8 cellular contexts compared by ENCODE assay signal in the genomic region with DNA sequence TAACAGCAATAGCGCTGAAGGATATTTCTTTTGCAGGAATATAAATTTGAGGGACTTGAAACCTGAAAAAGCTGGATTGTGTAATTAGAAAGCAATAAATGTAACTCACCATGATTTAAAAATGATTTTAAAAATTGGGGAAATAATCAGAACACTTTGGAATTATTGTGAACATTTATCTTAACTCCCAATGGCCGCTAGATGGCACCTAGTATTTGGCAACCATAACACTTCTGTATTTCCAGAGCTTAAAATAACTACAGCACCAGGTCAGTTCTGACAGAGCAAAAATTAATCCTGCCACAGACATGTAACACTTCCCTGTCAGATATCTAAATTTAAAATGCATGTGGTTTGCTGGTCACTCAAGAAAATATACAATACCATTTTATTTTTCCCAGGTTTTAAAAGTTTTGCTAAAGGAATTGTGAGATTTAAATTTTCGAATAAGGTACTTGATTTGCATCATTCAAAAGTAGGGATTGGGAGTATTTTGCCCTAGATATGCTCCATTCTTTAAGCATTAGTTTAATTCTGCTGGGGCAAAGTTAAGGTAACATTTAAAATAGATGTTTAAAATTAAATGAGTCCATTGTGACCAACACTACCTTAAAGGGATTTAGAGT.
A peak's percentile ranks its signal among the peaks of the same experiment; 100 is the strongest.
DNase-seq lines count a peak whose midpoint lies in the region; ATAC-seq, FAIRE-seq and TF ChIP-seq lines count a peak whose summit lies in the region.

No MANE protein-coding gene starts in this region.

- no peak overlapping the region for H3K4me2 ChIP-seq in keratinocyte (ENCODE audit: control insufficient read depth, extremely low read depth, insufficient read depth, low read depth, low read length)

- H3K27ac ChIP-seq in keratinocyte (ENCODE audit: control insufficient read depth, insufficient read depth, low read length), result no peak overlapping the region

- H3K27me3 ChIP-seq in BE2C (no peaks in the 10 kb centered on the region), keratinocyte (ENCODE audit: control insufficient read depth, extremely low read depth, insufficient read depth, low read length) (no peaks in the 10 kb centered on the region)

- peak; percentile 78 for ATAC-seq in GM19023 (IDR thresholded peaks at IDR 0.05; ENCODE audit: unreplicated experiment)
- peak; percentile 76 for ATAC-seq in HG03064 (IDR thresholded peaks at IDR 0.05; ENCODE audit: low read depth, unreplicated experiment)

- no peaks in the 10 kb centered on the region for H3K36me3 ChIP-seq in BE2C
- H3K36me3 ChIP-seq in keratinocyte (ENCODE audit: control insufficient read depth in 2 of 2, extremely low read depth in 1 of 2, insufficient read depth in 2 of 2, low read length in 2 of 2), result no peaks in the 10 kb centered on the region

- H3K4me3 ChIP-seq in BE2C (ENCODE audit: low read depth, low read length) (no peak overlapping the region), keratinocyte (ENCODE audit: control insufficient read depth in 2 of 3, extremely low read depth in 1 of 3, insufficient read depth in 2 of 3, low read depth in 1 of 3, low read length in 3 of 3) (no peak overlapping the region)

- no peaks in the 10 kb centered on the region for H3K79me2 ChIP-seq in keratinocyte (ENCODE audit: control insufficient read depth, insufficient read depth, low read length)

- no peaks in the 10 kb centered on the region for H3K9me1 ChIP-seq in keratinocyte (ENCODE audit: control insufficient read depth, extremely low read depth, insufficient read depth, low read length)

- TF ChIP-seq CTCF in BE2C (IDR thresholded peaks at IDR 0.05; ENCODE audit: low read depth, low read length) (peak; percentile 70), keratinocyte (optimal IDR thresholded peaks at IDR 0.05 in 1 of 3, IDR thresholded peaks at IDR 0.05 in 1 of 3, conservative IDR thresholded peaks at IDR 0.05 in 1 of 3; ENCODE audit: extremely low read depth in 1 of 3, insufficient read depth in 2 of 3, low read length in 3 of 3) (peak in 2 of 3 experiments; percentile 52 to 54)

- H3K4me1 ChIP-seq in BE2C, result no peaks in the 10 kb centered on the region
- H3K4me1 ChIP-seq in keratinocyte (ENCODE audit: control insufficient read depth, extremely low read depth, insufficient read depth, low read length), result no peaks in the 10 kb centered on the region

- DNase-seq in BE2C (peak; percentile 13), NCI-H226 (peak; percentile 12), astrocyte of the hippocampus (ENCODE audit: low read depth, low spot score) (peak; percentile 65), keratinocyte (ENCODE audit: low read depth, low spot score) (no peak)
- DNase-seq in stimulated activated naive CD4-positive, alpha-beta T cell (lab: John Stamatoyannopoulos, UW), result no peak
- no peak for DNase-seq in stimulated activated CD4-positive, alpha-beta T cell treated with anti-CD3 and anti-CD28 coated beads, Interleukin-2, amount 100 ng/mL, for 24 hours

- FAIRE-seq in keratinocyte (lab: Jason Lieb, UNC), result no peak

- dilution Hi-C loops in keratinocyte (cut with MboI; ENCODE audit: extremely low pct_ligation_motif_present, low sequenced_read_pairs), result no loop called here

- no peaks in the 10 kb centered on the region for H4K20me1 ChIP-seq in keratinocyte (ENCODE audit: control insufficient read depth, extremely low read depth, insufficient read depth, low read length)

- no peak overlapping the region for H3K9ac ChIP-seq in keratinocyte (ENCODE audit: control insufficient read depth, extremely low read depth, insufficient read depth, low read length)

- no peak overlapping the region for H2AFZ ChIP-seq in keratinocyte (ENCODE audit: control insufficient read depth, low read length)

- H3K9me3 ChIP-seq in BE2C (no peaks in the 10 kb centered on the region), keratinocyte (ENCODE audit: control insufficient read depth, low read depth, low read length) (no peaks in the 10 kb centered on the region)

Comparison
In these comparisons a context has a peak if more than half of its experiments do, and no peak if none do; other contexts are left out.
1. DNase-seq: peak in BE2C (single experiment), NCI-H226 (single experiment) and astrocyte of the hippocampus (single experiment); none in keratinocyte (single experiment), stimulated activated naive CD4-positive, alpha-beta T cell (0 of 6) and stimulated activated CD4-positive, alpha-beta T cell treated with anti-CD3 and anti-CD28 coated beads, Interleukin-2, amount 100 ng/mL, for 24 hours (0 of 2).